Comparison of ENCODE assay signal across 16 cellular contexts in genomic region chr10:120426306-120426705, GRCh38. TPM values are rescaled to one million over a fixed set of nuclear protein-coding genes. Genes with fewer than 3 reads are reported as not detected.
"Had no signal": no experiment of that assay in that cellular context is flagged by ENCODE, and none has a peak within 500 bp of the region (broad histone marks: within the 10 kb centered on the region; RNA-seq: fewer than 3 reads in every experiment).

No MANE protein-coding gene starts in this region.

- H3K9me3 Mint-ChIP-seq: activated CD4-positive, alpha-beta T cell treated with anti-CD3 and anti-CD28 coated beads, Interleukin-2, amount 10 ng/mL, durations not matched to agents 24 days and 14 days; nephron had no signal

- H3K4me3 Mint-ChIP-seq: activated B cell treated with CpG ODN at 0.5 μM for 24 hours; activated CD4-positive, alpha-beta T cell treated with anti-CD3 and anti-CD28 coated beads, Interleukin-2, amount 10 ng/mL, durations not matched to agents 24 days and 14 days; nephron had no signal

- ATAC-seq: foreskin keratinocyte, left lung, pancreas had no signal

- H3K27ac Mint-ChIP-seq: activated B cell treated with CpG ODN at 0.5 μM for 24 hours; activated CD4-positive, alpha-beta T cell treated with anti-CD3 and anti-CD28 coated beads, Interleukin-2, amount 10 ng/mL, durations not matched to agents 24 days and 14 days; nephron had no signal

- H3K27me3 ChIP-seq: pancreas had no signal

- DNase-seq: activated B cell treated with CpG ODN at 0.5 μM for 24 hours; activated CD4-positive, alpha-beta T cell treated with anti-CD3 and anti-CD28 coated beads, Interleukin-2, amount 10 ng/mL, durations not matched to agents 24 days and 14 days; activated naive CD4-positive, alpha-beta T cell treated with anti-CD3 and anti-CD28 coated beads, Interleukin-2, amount 50 U/mL, for 16 hours; amygdala; dorsolateral prefrontal cortex; left lung; mesenchymal stem cell; pancreas; stomach had no signal

- H3K4me3 ChIP-seq: breast epithelium, dorsolateral prefrontal cortex, esophagus muscularis mucosa, left lung, pancreas, stomach, thoracic aorta had no signal

- H3K4me1 ChIP-seq: breast epithelium, esophagus muscularis mucosa, left lung, pancreas, stomach had no signal

- FAIRE-seq: islet of Langerhans, pancreas had no signal

- H3K4me1 Mint-ChIP-seq: activated B cell treated with CpG ODN at 0.5 μM for 24 hours; activated CD4-positive, alpha-beta T cell treated with anti-CD3 and anti-CD28 coated beads, Interleukin-2, amount 10 ng/mL, durations not matched to agents 24 days and 14 days had no signal

- H3K27ac ChIP-seq: breast epithelium, dorsolateral prefrontal cortex, esophagus muscularis mucosa, foreskin keratinocyte, left lung, pancreas, stomach, thoracic aorta had no signal

- H3K9me3 ChIP-seq: breast epithelium, left lung, pancreas, stomach, thoracic aorta had no signal

- H3K36me3 ChIP-seq: breast epithelium, esophagus muscularis mucosa, left lung, pancreas, stomach, thoracic aorta had no signal

RNA-seq across cellular contexts. Expression of gene PLPP4, which starts 30.7 kb away (rescaled TPM):
- total RNA-seq: activated B cell treated with CpG ODN at 0.5 μM for 24 hours; activated CD4-positive, alpha-beta T cell treated with anti-CD3 and anti-CD28 coated beads, Interleukin-2, amount 10 ng/mL, durations not matched to agents 24 days and 14 days; breast epithelium; stomach; T-helper 1 cell treated with Interleukin-12 subunit alpha and Interleukin-12 subunit beta and Interleukin-4 antibody, amounts not matched to agents 30 ng/mL and 1 ng/mL, for 36 hours; thoracic aorta had no signal
- polyA plus RNA-seq: stomach had no signal
